ENCODE assay signal across 13 cellular contexts in the genomic region with DNA sequence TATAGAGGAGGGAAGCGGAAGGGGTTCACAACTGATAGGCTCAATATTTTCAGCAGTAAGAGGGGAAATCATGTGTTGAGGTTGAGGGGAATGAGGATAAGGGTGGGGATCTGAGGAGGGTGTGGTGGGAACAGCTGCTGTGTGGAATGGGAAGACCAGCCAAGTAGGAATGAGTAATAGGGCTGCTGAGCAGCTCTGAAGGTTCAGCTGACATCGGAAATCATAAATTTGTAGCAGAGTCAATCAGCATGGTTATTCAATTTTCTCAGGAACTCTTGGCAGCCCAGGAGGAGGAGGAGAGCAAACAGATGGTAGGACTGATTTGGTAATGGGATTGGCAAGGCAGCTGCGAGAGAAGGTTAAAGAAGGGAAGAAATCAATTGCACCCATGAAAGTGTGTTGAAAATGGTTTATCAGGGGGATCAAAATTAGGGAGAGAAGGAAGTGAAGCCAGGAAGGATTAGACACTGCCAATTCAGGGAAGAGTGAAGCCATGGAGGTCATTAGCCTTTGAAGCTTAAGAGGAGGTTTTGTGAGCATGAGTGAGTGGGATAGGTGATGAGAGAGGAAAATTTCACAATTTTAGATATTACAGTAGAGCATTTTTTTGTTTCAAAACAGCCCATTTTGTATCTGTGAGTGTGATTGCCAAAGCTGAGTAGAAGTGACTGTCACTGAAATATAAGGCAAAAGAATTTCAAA.
A peak's percentile ranks its signal among the peaks of the same experiment; 100 is the strongest.
DNase-seq lines count a peak whose midpoint lies in the region; ATAC-seq and TF ChIP-seq lines count a peak whose summit lies in the region.
"Had no signal": no experiment of that assay in that cellular context is flagged by ENCODE, and none has a peak within 500 bp of the region (broad histone marks: within the 10 kb centered on the region; RNA-seq: fewer than 3 reads in every experiment).

No MANE protein-coding gene starts in this region.

- H2AFZ ChIP-seq in mesenchymal stem cell (ENCODE audit: low read depth, low read length) = no peak overlapping the region

- H3K9me3 ChIP-seq in mesenchymal stem cell (ENCODE audit: control insufficient read depth, low read length) (no peaks in the 10 kb centered on the region), body of pancreas (no peaks in the 10 kb centered on the region)

- H2BK12ac ChIP-seq in mesenchymal stem cell (ENCODE audit: low read length in 2 of 2) = no peak overlapping the region

- ATAC-seq in HG02763 (IDR thresholded peaks at IDR 0.05; ENCODE audit: unreplicated experiment) (no peak), body of pancreas (no peak)
- ATAC-seq: stimulated activated memory B cell treated with anti-CD40 and anti-IgM and Interleukin-4, amounts not matched to agents 10 μg/mL and 1 μg/mL and 100 μg/mL, for 72 hours had no signal

- intact Hi-C loops in body of pancreas (cut with DNase I) = no loop called here

- TF ChIP-seq EP300 in Ishikawa (IDR thresholded peaks at IDR 0.05; ENCODE audit: borderline replicate concordance) = peak; percentile 46; the same call in 1 of the 2 replicates

- H3K79me1 ChIP-seq in mesenchymal stem cell (replicated peaks; ENCODE audit: low read length, poor library complexity, severe bottlenecking) = no peaks in the 10 kb centered on the region

- H3K9ac ChIP-seq in mesenchymal stem cell (ENCODE audit: low read length) = peak overlapping the region; percentile 57

- H3K4ac ChIP-seq in mesenchymal stem cell (ENCODE audit: low read depth in 1 of 2, low read length in 2 of 2) = no peak overlapping the region

- peak; percentile 67 for DNase-seq in AG09309 (ENCODE audit: low read depth)
- DNase-seq in dedifferentiated amniotic fluid mesenchymal stem cell (ENCODE audit: extremely low spot score) = peak; percentile 59
- no peak for DNase-seq in mesenchymal stem cell
- DNase-seq in epidermal melanocyte (ENCODE audit: insufficient read length, low spot score) = no peak
- DNase-seq in T-helper 9 cell = no peak
- DNase-seq in body of pancreas = no peak
- DNase-seq: amniotic stem cell; effector CD4-positive, alpha-beta T cell; midbrain; stimulated activated CD4-positive, alpha-beta T cell treated with anti-CD3 and anti-CD28 coated beads, Interleukin-2, amount 100 ng/mL, for 48 hours had no signal

- H2BK120ac ChIP-seq in mesenchymal stem cell (ENCODE audit: low read depth, low read length) = no peak overlapping the region

- H3K4me3 ChIP-seq in AG09309 (ENCODE audit: control insufficient read depth, low read depth, low read length) (no peak overlapping the region), mesenchymal stem cell (ENCODE audit: insufficient read depth in 1 of 2, low read depth in 1 of 2, low read length in 2 of 2) (peak overlapping the region in 1 of 2 experiments; percentile 20), body of pancreas (no peak overlapping the region)

- TF ChIP-seq CTCF in AG09309 (IDR thresholded peaks at IDR 0.05; ENCODE audit: control insufficient read depth, insufficient read depth, low read depth, low read length, missing control alignments) = no peak
- TF ChIP-seq CTCF in body of pancreas (IDR thresholded peaks at IDR 0.05) = no peak

- WGBS in mesenchymal stem cell = 88% methylated on average over 3 of the region's 3 CpGs
- WGBS in body of pancreas, 2 donors = 60 to 65% methylated on average over 3 of the region's 3 CpGs

- peak overlapping the region in 1 of 2 experiments; percentile 29 for H3K18ac ChIP-seq in mesenchymal stem cell (ENCODE audit: low read depth in 1 of 2, low read length in 2 of 2)

- no peak for TF ChIP-seq RAD21 in Ishikawa (IDR thresholded peaks at IDR 0.05; ENCODE audit: low read depth)

- no peak for TF ChIP-seq POLR2A in body of pancreas (IDR thresholded peaks at IDR 0.05)

- no peak overlapping the region for H2BK15ac ChIP-seq in mesenchymal stem cell (ENCODE audit: low read depth, poor library complexity, severe bottlenecking)

- H3K27ac ChIP-seq in mesenchymal stem cell (ENCODE audit: low read length, poor library complexity, severe bottlenecking) (no peak overlapping the region), body of pancreas (no peak overlapping the region)

- no peak overlapping the region for H3K4me2 ChIP-seq in mesenchymal stem cell (ENCODE audit: low read length, poor library complexity, severe bottlenecking)

- H3K27me3 ChIP-seq in mesenchymal stem cell (ENCODE audit: control insufficient read depth in 1 of 2, insufficient read depth in 1 of 2, low read length in 2 of 2) (no peaks in the 10 kb centered on the region), body of pancreas (no peaks in the 10 kb centered on the region)

- no peak overlapping the region for H3K14ac ChIP-seq in mesenchymal stem cell (ENCODE audit: low read length in 2 of 2)

- H3K4me1 ChIP-seq in mesenchymal stem cell (ENCODE audit: control insufficient read depth, insufficient read depth, low read depth, low read length) (no peaks in the 10 kb centered on the region), body of pancreas (no peaks in the 10 kb centered on the region)

- H2AK5ac ChIP-seq in mesenchymal stem cell (ENCODE audit: low read length, severe bottlenecking) = no peak overlapping the region

- H3K36me3 ChIP-seq in mesenchymal stem cell (ENCODE audit: control insufficient read depth in 1 of 2, insufficient read depth in 2 of 2, low read depth in 1 of 2, low read length in 2 of 2) (no peaks in the 10 kb centered on the region), body of pancreas (replicated peaks in 1 of 2; ENCODE audit: insufficient read depth in 1 of 2, low read depth in 2 of 2) (no peaks in the 10 kb centered on the region)

- no peak overlapping the region for H3K23ac ChIP-seq in mesenchymal stem cell (ENCODE audit: low read length in 2 of 2)

- H4K91ac ChIP-seq in mesenchymal stem cell (ENCODE audit: low read length) = no peak overlapping the region

- H4K8ac ChIP-seq in mesenchymal stem cell (ENCODE audit: low read length) = no peak overlapping the region

- no peak overlapping the region for H2BK5ac ChIP-seq in mesenchymal stem cell (ENCODE audit: low read depth, low read length, poor library complexity, severe bottlenecking)

TF ChIP-seq in Ishikawa, 13 proteins besides CTCF, POLR2A, EP300 and RAD21:
- TF ChIP-seq TAF1 (IDR thresholded peaks at IDR 0.05; ENCODE audit: low read depth) (no peak), ZBTB7A (IDR thresholded peaks at IDR 0.05; ENCODE audit: low read depth) (no peak), NFIC (IDR thresholded peaks at IDR 0.05) (no peak), TCF12 (IDR thresholded peaks at IDR 0.05; ENCODE audit: low read depth) (0 out of 2 replicates have a peak, but pooled peaks have one; percentile 8)

Comparison
In these comparisons a context has a peak if more than half of its experiments do, and no peak if none do; other contexts are left out.
1. DNase-seq: peak in AG09309 (single experiment) and dedifferentiated amniotic fluid mesenchymal stem cell (single experiment); none in mesenchymal stem cell (single experiment), epidermal melanocyte (single experiment), T-helper 9 cell (single experiment) and body of pancreas (0 of 4).